19 cellular contexts compared by ENCODE assay signal in the genomic region with DNA sequence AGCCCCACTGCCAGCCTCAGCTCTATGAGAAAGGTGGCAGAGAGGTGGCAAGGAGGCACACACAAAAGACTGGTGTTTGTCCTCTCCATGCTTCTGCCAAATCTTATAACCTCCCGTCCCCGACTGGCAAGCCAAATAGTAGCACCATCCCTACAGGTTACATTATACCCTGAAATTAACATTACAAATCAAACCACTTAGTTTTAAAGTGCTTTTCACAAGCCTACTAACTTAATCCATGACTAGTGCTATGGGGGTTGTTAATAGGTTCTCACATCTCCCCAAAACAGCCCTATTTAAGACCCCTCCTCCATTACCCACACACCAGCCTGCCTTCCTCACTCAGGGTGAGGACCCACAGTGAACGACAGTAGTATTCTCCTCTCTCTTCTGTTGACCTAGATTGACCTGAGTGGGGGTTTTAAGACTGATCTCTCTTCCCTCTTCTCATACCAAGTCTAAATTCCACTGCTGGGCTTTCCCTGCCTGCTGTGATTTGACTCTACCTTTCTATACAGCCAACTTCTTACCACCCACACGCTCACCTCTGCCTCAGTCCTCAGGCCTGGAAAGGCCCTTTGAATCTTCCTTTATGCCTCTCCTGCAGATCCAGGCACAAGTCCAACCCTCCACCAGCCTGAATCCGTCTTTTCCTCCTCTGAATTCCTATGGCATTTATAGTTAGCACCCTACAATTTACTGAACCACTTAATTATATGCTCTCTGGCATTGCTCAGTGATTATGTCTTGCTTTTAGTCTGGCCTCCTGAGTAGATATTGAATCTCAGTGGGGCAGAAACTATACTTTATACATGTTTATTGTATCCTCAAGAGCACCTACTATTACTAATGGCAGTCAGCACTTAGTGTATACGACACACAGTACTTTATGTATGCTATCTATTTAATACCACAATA.
DNase-seq lines count a peak whose midpoint lies in the region; ATAC-seq, FAIRE-seq and TF ChIP-seq lines count a peak whose summit lies in the region.
"Had no signal": no experiment of that assay in that cellular context is flagged by ENCODE, and none has a peak within 500 bp of the region (broad histone marks: within the 10 kb centered on the region; RNA-seq: fewer than 3 reads in every experiment).

No MANE protein-coding gene starts in this region.

- no peak for ATAC-seq in A549
- ATAC-seq in lower lobe of right lung: no peak
- ATAC-seq in GM21717 (IDR thresholded peaks at IDR 0.05; ENCODE audit: unreplicated experiment): no peak
- ATAC-seq: Right ventricle myocardium inferior had no signal

- no peak for TF ChIP-seq RAD21 in A549 (conservative IDR thresholded peaks at IDR 0.05 in 1 of 2, IDR thresholded peaks at IDR 0.05 in 1 of 2)

- H3K9me1 ChIP-seq in endothelial cell of umbilical vein (replicated peaks; ENCODE audit: control insufficient read depth, extremely low read depth, insufficient read depth, low read length): no peaks in the 10 kb centered on the region

- no peak for TF ChIP-seq CTCF in A549 (IDR thresholded peaks at IDR 0.05)
- no peak for TF ChIP-seq CTCF in endothelial cell of umbilical vein (IDR thresholded peaks at IDR 0.05; ENCODE audit: extremely low read depth in 1 of 2, insufficient read depth in 1 of 2, low read depth in 1 of 2, low read length in 2 of 2)
- no peak for TF ChIP-seq CTCF in lower lobe of right lung (IDR thresholded peaks at IDR 0.05)
- TF ChIP-seq CTCF in colonic mucosa (IDR thresholded peaks at IDR 0.05): no peak

- no peaks in the 10 kb centered on the region for H3K79me2 ChIP-seq in endothelial cell of umbilical vein (ENCODE audit: control insufficient read depth, insufficient read depth, low read length)

- H3K4me3 ChIP-seq in A549 (no peak overlapping the region), HUES64 (ENCODE audit: low read length) (peak overlapping the region; percentile 18; the same call in 1 of the 2 replicates), endothelial cell of umbilical vein (replicated peaks in 1 of 3; ENCODE audit: insufficient read depth in 1 of 3, low read depth in 1 of 3, low read length in 3 of 3) (no peak overlapping the region), lower lobe of right lung (no peak overlapping the region), colonic mucosa (no peak overlapping the region)

- H3K27me3 ChIP-seq in HUES64 (ENCODE audit: insufficient read depth, low read length): peaks cover 30% of the 10 kb centered on the region
- H3K27me3 ChIP-seq in endothelial cell of umbilical vein (ENCODE audit: control insufficient read depth in 2 of 2, insufficient read depth in 2 of 2, low read length in 2 of 2): peaks cover 46 to 50% of the 10 kb centered on the region in 2 experiments
- peaks cover 14% of the 10 kb centered on the region for H3K27me3 ChIP-seq in lower lobe of right lung (ENCODE audit: low read depth)
- no peaks in the 10 kb centered on the region for H3K27me3 ChIP-seq in colonic mucosa

- dilution Hi-C loops in endothelial cell of umbilical vein (cut with MboI; ENCODE audit: extremely low pct_ligation_motif_present, low sequenced_read_pairs): no loop called here

- H3K4me2 ChIP-seq in A549: no peak overlapping the region
- H3K4me2 ChIP-seq in endothelial cell of umbilical vein (ENCODE audit: insufficient read depth, low read length): no peak overlapping the region
- H3K4me2 ChIP-seq: SK-N-SH had no signal

- TF ChIP-seq EP300 in A549 (IDR thresholded peaks at IDR 0.05): no peak

- H3K27ac ChIP-seq in A549 (no peak overlapping the region), HUES64 (ENCODE audit: low read depth, low read length) (peak overlapping the region; percentile 31; the same call in 1 of the 2 replicates), endothelial cell of umbilical vein (ENCODE audit: insufficient read depth, low read depth, low read length) (no peak overlapping the region), lower lobe of right lung (no peak overlapping the region), colonic mucosa (no peak overlapping the region)
- H3K27ac ChIP-seq: C4-2B had no signal

- H3K9ac ChIP-seq in HUES64 (ENCODE audit: low read depth, low read length) (no peak overlapping the region), endothelial cell of umbilical vein (replicated peaks; ENCODE audit: extremely low read depth, insufficient read depth, low read length) (no peak overlapping the region), colonic mucosa (ENCODE audit: low read depth in 2 of 2, low read length in 2 of 2) (no peak overlapping the region)
- H3K9ac ChIP-seq: SK-N-SH had no signal

- POLR2A ChIA-PET in A549 (lab: Yijun Ruan, JAX): no interaction called here
- POLR2A ChIA-PET in endothelial cell of umbilical vein (lab: Charles Lee): no interaction called here

- no peak overlapping the region for H2AFZ ChIP-seq in endothelial cell of umbilical vein (ENCODE audit: low read depth, low read length)

- H3K4me1 ChIP-seq in A549 (no peaks in the 10 kb centered on the region), HUES64 (ENCODE audit: insufficient read depth, low read length) (peaks cover 26% of the 10 kb centered on the region), endothelial cell of umbilical vein (ENCODE audit: control insufficient read depth, extremely low read depth, insufficient read depth, low read length) (peaks cover 8% of the 10 kb centered on the region), lower lobe of right lung (no peaks in the 10 kb centered on the region), colonic mucosa (no peaks in the 10 kb centered on the region)
- H3K4me1 ChIP-seq: Caco-2 had no signal

- FAIRE-seq in A549 (lab: Jason Lieb, UNC): peak; percentile 56
- no peak for FAIRE-seq in endothelial cell of umbilical vein (lab: Jason Lieb, UNC)
- FAIRE-seq: A204.1, GM19239 had no signal

- intact Hi-C loops in endothelial cell of umbilical vein (cut with micrococcal nuclease): no loop called here
- intact Hi-C loops in lower lobe of right lung (cut with DNase I): no loop called here
- intact Hi-C loops in colonic mucosa (cut with DNase I): no loop called here

- H3K9me3 ChIP-seq in A549 (peaks cover 4% of the 10 kb centered on the region; the same call in 2 of the 3 replicates), HUES64 (ENCODE audit: insufficient read depth, low read depth, low read length) (no peaks in the 10 kb centered on the region), endothelial cell of umbilical vein (replicated peaks; ENCODE audit: control insufficient read depth, insufficient read depth, low read length) (no peaks in the 10 kb centered on the region), lower lobe of right lung (no peaks in the 10 kb centered on the region), colonic mucosa (no peaks in the 10 kb centered on the region)
- H3K9me3 ChIP-seq: Caco-2, SK-N-SH had no signal

- TF ChIP-seq POLR2A in A549 (IDR thresholded peaks at IDR 0.05; ENCODE audit: low read length) (no peak), endothelial cell of umbilical vein (IDR thresholded peaks at IDR 0.05; ENCODE audit: low read depth, low read length) (no peak)

- no TSS peak for BruUV-seq in endothelial cell of umbilical vein (replicated peaks; lab: Mats Ljungman, UMichigan)

- no peaks in the 10 kb centered on the region for H3K36me3 ChIP-seq in HUES64 (ENCODE audit: insufficient read depth, low read length)
- no peaks in the 10 kb centered on the region for H3K36me3 ChIP-seq in endothelial cell of umbilical vein (ENCODE audit: control insufficient read depth in 2 of 2, extremely low read depth in 1 of 2, insufficient read depth in 2 of 2, low read length in 2 of 2)
- H3K36me3 ChIP-seq in lower lobe of right lung: no peaks in the 10 kb centered on the region
- H3K36me3 ChIP-seq in colonic mucosa: no peaks in the 10 kb centered on the region

- DNase-seq in A549 (ENCODE audit: low read depth in 1 of 2, low spot score in 1 of 2): no peak
- DNase-seq in NCI-H2227 treated with DMSO at 0.1 percent for 48 hours (lab: John Stamatoyannopoulos, UW): peak; percentile 75
- no peak for DNase-seq in endothelial cell of umbilical vein (ENCODE audit: low read depth, low spot score)
- DNase-seq in lower lobe of right lung: no peak
- no peak for DNase-seq in colonic mucosa
- no peak for DNase-seq in NK-92 treated with Interleukin-12 subunit alpha and Interleukin-12 subunit beta, amount 100 ng/mL, for 24 hours (lab: John Stamatoyannopoulos, UW)
- DNase-seq: Caco-2, DMS53, MV-4-11, NCI-H146, NCI-H524, SK-N-SH, T-helper 1 cell had no signal

- WGBS in A549 (ENCODE audit: missing lambda C conversion rate): 57% methylated on average over 6 of the region's 6 CpGs
- WGBS in HUES64: 49% methylated on average over 6 of the region's 6 CpGs

- CTCF ChIA-PET in A549 (lab: Yijun Ruan, JAX): interaction anchor here (1.0 kb wide), 1 partner anchor 15 kb away, joined by 6 read pairs; no protein-coding TSS in a partner anchor
- CTCF ChIA-PET in endothelial cell of umbilical vein (lab: Charles Lee): interaction anchor here (1.3 kb wide), 1 partner anchor 87 kb away, joined by 3 read pairs; no protein-coding TSS in a partner anchor

- H4K20me1 ChIP-seq in endothelial cell of umbilical vein (replicated peaks; ENCODE audit: control insufficient read depth, extremely low read depth, insufficient read depth, low read length): no peaks in the 10 kb centered on the region

TF ChIP-seq in A549, 52 proteins besides CTCF, POLR2A, EP300 and RAD21 (continues in another document):
- TF ChIP-seq, protein P1, sequence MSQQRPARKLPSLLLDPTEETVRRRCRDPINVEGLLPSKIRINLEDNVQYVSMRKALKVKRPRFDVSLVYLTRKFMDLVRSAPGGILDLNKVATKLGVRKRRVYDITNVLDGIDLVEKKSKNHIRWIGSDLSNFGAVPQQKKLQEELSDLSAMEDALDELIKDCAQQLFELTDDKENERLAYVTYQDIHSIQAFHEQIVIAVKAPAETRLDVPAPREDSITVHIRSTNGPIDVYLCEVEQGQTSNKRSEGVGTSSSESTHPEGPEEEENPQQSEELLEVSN (IDR thresholded peaks at IDR 0.05; ENCODE audit: borderline replicate concordance, low read depth): no peak
- TF ChIP-seq CBX8 (IDR thresholded peaks at IDR 0.05) (no peak), RFX5 (IDR thresholded peaks at IDR 0.05) (no peak), EHF (CRISPR knock-in tag; IDR thresholded peaks at IDR 0.05) (no peak)

TF ChIP-seq in endothelial cell of umbilical vein, 7 proteins besides CTCF, POLR2A, EP300 and RAD21:
- TF ChIP-seq EZH2 (IDR thresholded peaks at IDR 0.05; ENCODE audit: borderline replicate concordance, low read depth, low read length, severe bottlenecking): peak; percentile 38
- no peak for TF ChIP-seq GATA2 (IDR thresholded peaks at IDR 0.05; ENCODE audit: insufficient read depth, insufficient read length, low read depth, low read length)
